ENCODE assay signal across 15 cellular contexts in genomic region chr2:74779587-74780135, GRCh38.
"Had no signal": no experiment of that assay in that cellular context is flagged by ENCODE, and none has a peak within 500 bp of the region (broad histone marks: within the 10 kb centered on the region; RNA-seq: fewer than 3 reads in every experiment).

No MANE protein-coding gene starts in this region.

- H3K9me3 ChIP-seq: gastrocnemius medialis had no signal

- DNase-seq: activated CD4-positive, alpha-beta T cell treated with anti-CD3 and anti-CD28 coated beads, Interleukin-2, amount 10 ng/mL, durations not matched to agents 24 days and 14 days; activated CD8-positive, alpha-beta T cell treated with anti-CD3 and anti-CD28 coated beads, Interleukin-2, amount 10 ng/mL, durations not matched to agents 7 days and 5 days; activated naive CD4-positive, alpha-beta T cell treated with Interleukin-2 at 50 U/mL for 16 hours; activated naive CD8-positive, alpha-beta T cell treated with anti-CD3 and anti-CD28 coated beads, Interleukin-2, amount 50 U/mL, for 24 hours; activated T-cell treated with anti-CD3 and anti-CD28 coated beads, Interleukin-2, amount 50 U/mL, for 24 hours; anterior cingulate cortex; brain microvascular endothelial cell; central memory CD4-positive, alpha-beta T cell; gastrocnemius medialis; head of caudate nucleus; mesendoderm; natural killer cell; stimulated activated naive B cell treated with anti-CD40 and anti-IgM and Interleukin-4, amounts not matched to agents 10 μg/mL and 1 μg/mL and 100 μg/mL, for 72 hours had no signal

- H3K4me2 ChIP-seq: smooth muscle cell had no signal

- H3K27me3 ChIP-seq: brain microvascular endothelial cell, gastrocnemius medialis had no signal

- H3K27ac ChIP-seq: brain microvascular endothelial cell, gastrocnemius medialis had no signal

- H3K4me3 ChIP-seq: gastrocnemius medialis, smooth muscle cell had no signal

- H3K4me1 ChIP-seq: gastrocnemius medialis had no signal

- H3K36me3 ChIP-seq: brain microvascular endothelial cell, gastrocnemius medialis had no signal

- ATAC-seq: activated CD8-positive, alpha-beta T cell treated with anti-CD3 and anti-CD28 coated beads, Interleukin-2, amount 10 ng/mL, durations not matched to agents 7 days and 5 days; activated naive CD8-positive, alpha-beta T cell treated with anti-CD3 and anti-CD28 coated beads, Interleukin-2, amount 50 U/mL, for 24 hours; gastrocnemius medialis; natural killer cell; sciatic nerve; stimulated activated naive B cell treated with anti-CD40 and anti-IgM and Interleukin-4, amounts not matched to agents 10 μg/mL and 1 μg/mL and 100 μg/mL, for 72 hours had no signal
